Comparison of ENCODE assay signal across 20 cellular contexts in the genomic region with DNA sequence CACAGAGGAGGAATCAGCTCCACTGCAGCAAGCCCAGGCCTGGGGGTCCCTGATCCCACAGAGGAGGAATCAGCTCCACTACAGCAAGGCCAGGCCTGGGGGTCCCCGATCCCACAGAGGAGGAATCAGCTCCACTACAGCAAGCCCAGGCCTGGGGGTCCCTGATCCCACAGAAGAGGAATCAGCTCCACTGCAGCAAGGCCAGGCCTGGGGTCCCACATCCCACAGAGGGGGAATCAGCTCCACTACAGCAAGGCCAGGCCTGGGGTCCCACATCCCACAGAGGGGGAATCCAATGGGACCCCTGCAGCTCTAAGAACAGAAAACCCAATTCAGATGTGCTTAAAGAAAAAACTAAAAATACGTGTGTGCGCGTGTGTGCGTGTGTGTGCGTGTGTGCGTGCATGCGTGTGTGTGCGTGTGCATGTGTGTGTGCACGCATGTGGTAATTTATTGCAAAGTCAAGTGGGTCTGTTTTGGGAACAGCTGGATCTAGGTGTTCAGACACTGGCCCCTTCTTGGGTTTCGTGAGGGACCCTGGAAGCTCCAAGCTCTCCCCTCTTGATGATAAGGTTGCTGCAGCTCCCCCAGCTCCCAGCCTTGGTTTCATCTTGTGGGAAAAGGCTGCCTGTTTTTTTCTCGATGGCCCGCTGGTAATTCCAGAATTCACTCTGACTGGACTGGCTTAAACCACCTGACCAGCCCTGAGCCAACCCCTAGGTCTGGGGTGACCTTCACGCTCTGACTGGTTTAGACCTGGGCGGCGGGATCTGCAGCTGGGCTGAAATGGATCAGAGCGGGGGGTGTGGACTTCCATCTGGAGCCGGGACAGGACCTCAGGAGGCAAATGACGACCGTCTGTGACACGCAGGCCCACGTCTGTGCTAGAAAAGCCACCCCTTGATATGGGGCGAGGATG. TPM values are rescaled to one million over a fixed set of nuclear protein-coding genes. Genes with fewer than 3 reads are reported as not detected.
"Had no signal": no experiment of that assay in that cellular context is flagged by ENCODE, and none has a peak within 500 bp of the region (broad histone marks: within the 10 kb centered on the region; RNA-seq: fewer than 3 reads in every experiment).

No MANE protein-coding gene starts in this region.

- H3K9me3 Mint-ChIP-seq: activated naive CD4-positive, alpha-beta T cell treated with anti-CD3 and anti-CD28 coated beads for 36 hours; activated naive CD8-positive, alpha-beta T cell treated with anti-CD3 and anti-CD28 coated beads, Interleukin-2, amount 50 U/mL, for 24 hours; dendritic cell treated with granulocyte-macrophage colony-stimulating factor and Interleukin-4, amounts not matched to agents 40 ng/mL and 50 ng/mL, for 4 days; effector memory CD8-positive, alpha-beta T cell; stimulated activated effector memory CD8-positive, alpha-beta T cell treated with anti-CD3 and anti-CD28 coated beads, Interleukin-12 subunit alpha, Interleukin-12 subunit beta, amount 100 ng/mL, for 72 hours had no signal

- FAIRE-seq: frontal cortex, TTC549 had no signal

- ATAC-seq: activated naive CD8-positive, alpha-beta T cell treated with anti-CD3 and anti-CD28 coated beads, Interleukin-2, amount 50 U/mL, for 24 hours; effector memory CD8-positive, alpha-beta T cell; left cardiac atrium had no signal

- H3K4me3 Mint-ChIP-seq: activated naive CD4-positive, alpha-beta T cell treated with anti-CD3 and anti-CD28 coated beads for 36 hours; activated naive CD8-positive, alpha-beta T cell treated with anti-CD3 and anti-CD28 coated beads, Interleukin-2, amount 50 U/mL, for 24 hours; dendritic cell treated with granulocyte-macrophage colony-stimulating factor and Interleukin-4, amounts not matched to agents 40 ng/mL and 50 ng/mL, for 4 days; stimulated activated effector memory CD8-positive, alpha-beta T cell treated with anti-CD3 and anti-CD28 coated beads, Interleukin-12 subunit alpha, Interleukin-12 subunit beta, amount 100 ng/mL, for 72 hours had no signal

- H3K9me3 ChIP-seq: mucosa of descending colon, prostate gland, thoracic aorta had no signal

- H3K27ac Mint-ChIP-seq: activated naive CD4-positive, alpha-beta T cell treated with anti-CD3 and anti-CD28 coated beads for 36 hours; activated naive CD8-positive, alpha-beta T cell treated with anti-CD3 and anti-CD28 coated beads, Interleukin-2, amount 50 U/mL, for 24 hours; dendritic cell treated with granulocyte-macrophage colony-stimulating factor and Interleukin-4, amounts not matched to agents 40 ng/mL and 50 ng/mL, for 4 days; effector memory CD8-positive, alpha-beta T cell; stimulated activated effector memory CD8-positive, alpha-beta T cell treated with anti-CD3 and anti-CD28 coated beads, Interleukin-12 subunit alpha, Interleukin-12 subunit beta, amount 100 ng/mL, for 72 hours had no signal

- DNase-seq: activated naive CD8-positive, alpha-beta T cell treated with anti-CD3 and anti-CD28 coated beads, Interleukin-2, amount 50 U/mL, for 24 hours; aorta; cerebellar nuclear complex; effector memory CD8-positive, alpha-beta T cell; left cardiac atrium; mammary epithelial cell; nucleus accumbens; stimulated activated CD4-positive, alpha-beta T cell treated with anti-CD3 and anti-CD28 coated beads, Interleukin-12 subunit alpha, Interleukin-12 subunit beta, amount 100 ng/mL, for 4 hours had no signal

- H3K4me3 ChIP-seq: mucosa of descending colon, prostate gland, thoracic aorta had no signal

- H3K27ac ChIP-seq: prostate gland, thoracic aorta had no signal

- H3K36me3 Mint-ChIP-seq: stimulated activated effector memory CD8-positive, alpha-beta T cell treated with anti-CD3 and anti-CD28 coated beads, Interleukin-12 subunit alpha, Interleukin-12 subunit beta, amount 100 ng/mL, for 72 hours had no signal

- H3K36me3 ChIP-seq: prostate gland, thoracic aorta had no signal

- H3K4me1 ChIP-seq: prostate gland had no signal

RNA-seq across cellular contexts. Expression of a gene that starts 47.1 kb away (rescaled TPM):
- total RNA-seq: activated CD8-positive, alpha-beta memory T cell treated with anti-CD3 and anti-CD28 coated beads for 36 hours; epithelial cell of proximal tubule; mammary epithelial cell; naive thymus-derived CD4-positive, alpha-beta T cell; T-helper 2 cell treated with Interferon-gamma antibody and Interleukin-4, amounts not matched to agents 100 ng/mL and 5 ng/mL, for 36 hours had no signal
- polyA plus RNA-seq: aorta; mammary epithelial cell; naive thymus-derived CD4-positive, alpha-beta T cell had no signal
